ENCODE assay signal across 1 cellular context in genomic region chr1:229203030-229203751, GRCh38.
TF ChIP-seq lines count a peak whose summit lies in the region.

No MANE protein-coding gene starts in this region.

TF ChIP-seq in HepG2, 621 proteins besides CTCF, POLR2A, EP300 and RAD21 (continued from another document):
- no peak for TF ChIP-seq BRF2 (CRISPR knock-in tag; IDR thresholded peaks at IDR 0.05)
- no peak for TF ChIP-seq GABPA (IDR thresholded peaks at IDR 0.05; ENCODE audit: low read depth, low read length)
- TF ChIP-seq GABPA (CRISPR knock-in tag; IDR thresholded peaks at IDR 0.05; ENCODE audit: low read depth), result peak; percentile 80
- no peak for TF ChIP-seq ZNF207 (IDR thresholded peaks at IDR 0.05; ENCODE audit: borderline replicate concordance)
- TF ChIP-seq FOSL2 (CRISPR knock-in tag; IDR thresholded peaks at IDR 0.05), result no peak
- TF ChIP-seq ZNF3 (CRISPR knock-in tag; IDR thresholded peaks at IDR 0.05), result no peak
- no peak for TF ChIP-seq ZNF790 (CRISPR knock-in tag; IDR thresholded peaks at IDR 0.05; ENCODE audit: borderline replicate concordance)
- no peak for TF ChIP-seq ARID4A (CRISPR knock-in tag; IDR thresholded peaks at IDR 0.05; ENCODE audit: borderline replicate concordance)
- TF ChIP-seq ARNT2 (CRISPR knock-in tag; IDR thresholded peaks at IDR 0.05; ENCODE audit: low read depth), result no peak
- no peak for TF ChIP-seq PCBP1 (IDR thresholded peaks at IDR 0.05; ENCODE audit: borderline replicate concordance, low read depth, low read length)
- no peak for TF ChIP-seq ZNF292 (CRISPR knock-in tag; IDR thresholded peaks at IDR 0.05; ENCODE audit: borderline replicate concordance, low read depth)
- TF ChIP-seq NFAT5 (CRISPR knock-in tag; IDR thresholded peaks at IDR 0.05), result peak; percentile 28; the same call in 1 of the 2 replicates
- no peak for TF ChIP-seq ZNF431 (CRISPR knock-in tag; IDR thresholded peaks at IDR 0.05; ENCODE audit: borderline replicate concordance, low read depth)
- peak; percentile 68 for TF ChIP-seq ATF1 (CRISPR knock-in tag; IDR thresholded peaks at IDR 0.05)
- 0 out of 2 replicates have a peak, but pooled peaks have one; percentile 34 for TF ChIP-seq ZFP37 (CRISPR knock-in tag; IDR thresholded peaks at IDR 0.05; ENCODE audit: borderline replicate concordance)
- no peak for TF ChIP-seq SOX6 (IDR thresholded peaks at IDR 0.05)
- TF ChIP-seq SOX6 (CRISPR knock-in tag; IDR thresholded peaks at IDR 0.05), result peak; percentile 81
- TF ChIP-seq PHF8 (CRISPR knock-in tag; IDR thresholded peaks at IDR 0.05), result no peak
- TF ChIP-seq ZNF484 (CRISPR knock-in tag; IDR thresholded peaks at IDR 0.05; ENCODE audit: borderline replicate concordance, low read depth), result no peak
- peak; percentile 88 for TF ChIP-seq ZNF629 (CRISPR knock-in tag; conservative IDR thresholded peaks at IDR 0.05)
TF ChIP-seq in HepG2: peak in this region for 115.
